Comparison of ENCODE assay signal across 27 cellular contexts in the genomic region with DNA sequence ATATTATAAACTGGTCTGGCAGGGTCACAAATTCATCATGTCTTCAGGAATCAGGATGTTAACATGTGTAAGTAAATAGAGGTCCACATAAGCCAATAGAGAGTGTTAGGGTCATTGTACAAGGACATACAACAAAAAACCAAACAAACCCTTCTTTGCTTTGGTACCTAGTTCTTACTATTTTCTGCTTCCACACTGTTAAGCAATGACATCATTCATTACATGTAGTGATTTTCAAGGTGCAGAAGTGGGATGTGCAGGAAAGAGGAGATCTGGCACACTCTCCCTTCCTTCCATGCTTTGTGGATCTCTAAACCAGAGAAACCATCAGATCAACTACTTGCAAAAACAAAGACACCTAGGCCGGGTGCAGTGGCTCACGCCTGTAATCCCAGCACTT.
A peak's percentile ranks its signal among the peaks of the same experiment; 100 is the strongest.
DNase-seq lines count a peak whose midpoint lies in the region; ATAC-seq and TF ChIP-seq lines count a peak whose summit lies in the region.
"Had no signal": no experiment of that assay in that cellular context is flagged by ENCODE, and none has a peak within 500 bp of the region (broad histone marks: within the 10 kb centered on the region; RNA-seq: fewer than 3 reads in every experiment).

No MANE protein-coding gene starts in this region.

- no peaks in the 10 kb centered on the region for H3K27me3 ChIP-seq in CD4-positive, alpha-beta T cell (ENCODE audit: control insufficient read depth, insufficient read depth, low read length)
- H3K27me3 ChIP-seq in IMR-90 (ENCODE audit: control insufficient read depth, insufficient read depth, low read length), result no peaks in the 10 kb centered on the region
- H3K27me3 ChIP-seq: BLaER1, Peyer's patch had no signal

- in situ Hi-C loops in IMR-90 (cut with MboI; ENCODE audit: low sequenced_read_pairs), result no loop called here

- no peak overlapping the region for H3K56ac ChIP-seq in IMR-90 (ENCODE audit: extremely low read depth, insufficient read depth, low read length)

- H2BK20ac ChIP-seq in IMR-90 (ENCODE audit: low read depth, low read length), result no peak overlapping the region

- H3K23ac ChIP-seq in IMR-90 (ENCODE audit: low read depth, low read length), result no peak overlapping the region

- intact Hi-C loops in CD4-positive, alpha-beta T cell (cut with DNase I, micrococcal nuclease), result no loop called here
- intact Hi-C loops in IMR-90 (cut with micrococcal nuclease), result no loop called here

- peaks cover 11% of the 10 kb centered on the region for H3K36me3 ChIP-seq in IMR-90 (ENCODE audit: control insufficient read depth, insufficient read depth, low read length)

- H3K9me3 Mint-ChIP-seq in activated naive CD4-positive, alpha-beta T cell treated with anti-CD3 and anti-CD28 coated beads, Interleukin-2, amount 50 U/mL, for 24 hours, result no peaks in the 10 kb centered on the region
- no peaks in the 10 kb centered on the region for H3K9me3 Mint-ChIP-seq in activated naive CD4-positive, alpha-beta T cell treated with anti-CD3 and anti-CD28 coated beads, Interleukin-2, amount 10 ng/mL, durations not matched to agents 7 days and 5 days
- no peaks in the 10 kb centered on the region for H3K9me3 Mint-ChIP-seq in CD4-positive, alpha-beta T cell
- H3K9me3 Mint-ChIP-seq: CD8-positive, alpha-beta memory T cell had no signal

- H3K18ac ChIP-seq in IMR-90 (ENCODE audit: low read depth, low read length), result no peak overlapping the region

- H4K91ac ChIP-seq in IMR-90 (ENCODE audit: insufficient read depth, low read depth, low read length), result no peak overlapping the region

- dilution Hi-C loops in IMR-90 (cut with HindIII; ENCODE audit: low sequenced_read_pairs, unreplicated experiment), result no loop called here

- 100% methylated on average over 1 of the region's 2 CpGs; no CpG with 5 or more reads in 1 of the 2 experiments for WGBS in IMR-90 (ENCODE audit: extremely low coverage in 2 of 2, insufficient read length in 1 of 2), 2 experiments

- no peak overlapping the region for H2AK5ac ChIP-seq in IMR-90 (ENCODE audit: low read depth, low read length)

- no peak overlapping the region for H2BK5ac ChIP-seq in IMR-90 (ENCODE audit: low read depth, low read length, poor library complexity, severe bottlenecking)

- no peak for TF ChIP-seq RAD21 in IMR-90 (IDR thresholded peaks at IDR 0.05; ENCODE audit: low read length)

- no peaks in the 10 kb centered on the region for H3K4me1 ChIP-seq in IMR-90 (ENCODE audit: control insufficient read depth, insufficient read depth, low read length)
- H3K4me1 ChIP-seq: BLaER1, Peyer's patch had no signal

- no peak overlapping the region for H2AK9ac ChIP-seq in IMR-90 (replicated peaks; ENCODE audit: low read depth, low read length, poor library complexity)

- no peak overlapping the region for H2BK120ac ChIP-seq in IMR-90 (ENCODE audit: low read depth, low read length)

- DNase-seq in activated naive CD4-positive, alpha-beta T cell treated with anti-CD3 and anti-CD28 coated beads, Interleukin-2, amount 10 ng/mL, durations not matched to agents 7 days and 5 days, result no peak
- no peak for DNase-seq in CD4-positive, alpha-beta T cell
- DNase-seq in IMR-90 (no peak), NCI-H128 (lab: John Stamatoyannopoulos, UW; ENCODE audit: unreplicated experiment) (no peak), RPMI8226 (no peak)
- DNase-seq: CD8-positive, alpha-beta memory T cell; DMS 273 treated with DMSO at 0.1 percent for 48 hours; DMS79; EL; GF-D8; GM23248; NCI-H1048; NCI-H1417 treated with DMSO at 0.1 percent for 48 hours; NCI-H1694 treated with DMSO at 0.1 percent for 48 hours; NCI-H2081; NCI-H2171; NCI-H226; NCI-H510A; NCI-H69; Peyer's patch; SK-N-SH; SW 1271 had no signal

- no peaks in the 10 kb centered on the region for H4K20me1 ChIP-seq in IMR-90 (ENCODE audit: insufficient read depth, low read length)
- H4K20me1 ChIP-seq: BLaER1 had no signal

- no peak overlapping the region for H2AFZ ChIP-seq in IMR-90 (replicated peaks; ENCODE audit: low read length, poor library complexity)
- H2AFZ ChIP-seq: GM23248 had no signal

- no peak overlapping the region for H3K27ac ChIP-seq in CD4-positive, alpha-beta T cell (ENCODE audit: low read depth, low read length)
- no peak overlapping the region for H3K27ac ChIP-seq in IMR-90 (ENCODE audit: insufficient read depth, low read length)
- H3K27ac ChIP-seq: BLaER1, GM23248, Peyer's patch had no signal

- no peak overlapping the region for H3K4me3 ChIP-seq in IMR-90 (ENCODE audit: insufficient read depth, low read depth, low read length)
- H3K4me3 ChIP-seq: BLaER1, GM23248, HAP-1, Peyer's patch had no signal

- H3K36me3 Mint-ChIP-seq in activated naive CD4-positive, alpha-beta T cell treated with anti-CD3 and anti-CD28 coated beads, Interleukin-2, amount 50 U/mL, for 24 hours, result peaks cover 34% of the 10 kb centered on the region
- peaks cover 56% of the 10 kb centered on the region for H3K36me3 Mint-ChIP-seq in activated naive CD4-positive, alpha-beta T cell treated with anti-CD3 and anti-CD28 coated beads, Interleukin-2, amount 10 ng/mL, durations not matched to agents 7 days and 5 days
- peaks cover 94% of the 10 kb centered on the region for H3K36me3 Mint-ChIP-seq in CD4-positive, alpha-beta T cell (ENCODE audit: low read depth)

- TSS peak; percentile 40 for BruUV-seq in IMR-90 (replicated peaks; lab: Mats Ljungman, UMichigan)

- H3K9me1 ChIP-seq in IMR-90 (ENCODE audit: insufficient read depth, low read length), result no peaks in the 10 kb centered on the region

- H3K27ac Mint-ChIP-seq in activated naive CD4-positive, alpha-beta T cell treated with anti-CD3 and anti-CD28 coated beads, Interleukin-2, amount 50 U/mL, for 24 hours, result peak overlapping the region; percentile 66
- no peak overlapping the region for H3K27ac Mint-ChIP-seq in activated naive CD4-positive, alpha-beta T cell treated with anti-CD3 and anti-CD28 coated beads, Interleukin-2, amount 10 ng/mL, durations not matched to agents 7 days and 5 days
- peak overlapping the region; percentile 49 for H3K27ac Mint-ChIP-seq in CD4-positive, alpha-beta T cell

- no peak overlapping the region for H3K4me3 Mint-ChIP-seq in activated naive CD4-positive, alpha-beta T cell treated with anti-CD3 and anti-CD28 coated beads, Interleukin-2, amount 50 U/mL, for 24 hours
- no peak overlapping the region for H3K4me3 Mint-ChIP-seq in activated naive CD4-positive, alpha-beta T cell treated with anti-CD3 and anti-CD28 coated beads, Interleukin-2, amount 10 ng/mL, durations not matched to agents 7 days and 5 days
- no peak overlapping the region for H3K4me3 Mint-ChIP-seq in CD4-positive, alpha-beta T cell
- H3K4me3 Mint-ChIP-seq: CD8-positive, alpha-beta memory T cell had no signal

- CTCF ChIA-PET in activated naive CD4-positive, alpha-beta T cell treated with anti-CD3 and anti-CD28 coated beads, Interleukin-2, amount 10 ng/mL, durations not matched to agents 7 days and 5 days (lab: Charles Lee), result no interaction called here
- CTCF ChIA-PET in CD4-positive, alpha-beta T cell (lab: Charles Lee), result no interaction called here
- CTCF ChIA-PET in IMR-90 (lab: Yijun Ruan, JAX), result no interaction called here

- POLR2A ChIA-PET in CD4-positive, alpha-beta T cell (lab: Charles Lee), result no interaction called here
- POLR2A ChIA-PET in IMR-90 (lab: Charles Lee; ENCODE audit: unreplicated experiment), result no interaction called here

- ATAC-seq in CD4-positive, alpha-beta T cell (ENCODE audit: poor library complexity), result no peak
- ATAC-seq in IMR-90 (ENCODE audit: low read depth), result peak; percentile 35
- ATAC-seq in esophagus mucosa, result peak; percentile 29
- no peak for ATAC-seq in HG03095 (IDR thresholded peaks at IDR 0.05; ENCODE audit: unreplicated experiment)

- H3K79me1 ChIP-seq in IMR-90 (ENCODE audit: low read depth in 1 of 2, low read length in 2 of 2), result no peaks in the 10 kb centered on the region; a peak in 1 of 4 replicates

- H3K4ac ChIP-seq in IMR-90 (ENCODE audit: low read depth, low read length), result no peak overlapping the region

- no peaks in the 10 kb centered on the region for H3K9me3 ChIP-seq in CD4-positive, alpha-beta T cell (ENCODE audit: control insufficient read depth, low read length)
- H3K9me3 ChIP-seq in IMR-90 (ENCODE audit: control insufficient read depth, insufficient read depth, low read length), result no peaks in the 10 kb centered on the region
- H3K9me3 ChIP-seq: BLaER1, HAP-1, Peyer's patch, SK-N-SH had no signal

- H3K4me1 Mint-ChIP-seq in activated naive CD4-positive, alpha-beta T cell treated with anti-CD3 and anti-CD28 coated beads, Interleukin-2, amount 50 U/mL, for 24 hours, result peaks cover 42% of the 10 kb centered on the region
- no peaks in the 10 kb centered on the region for H3K4me1 Mint-ChIP-seq in activated naive CD4-positive, alpha-beta T cell treated with anti-CD3 and anti-CD28 coated beads, Interleukin-2, amount 10 ng/mL, durations not matched to agents 7 days and 5 days
- H3K4me1 Mint-ChIP-seq in CD4-positive, alpha-beta T cell (ENCODE audit: low read depth), result peaks cover 48% of the 10 kb centered on the region

- H3K14ac ChIP-seq in IMR-90 (replicated peaks; ENCODE audit: low read depth, low read length), result no peak overlapping the region

- TF ChIP-seq CTCF in CD4-positive, alpha-beta T cell (IDR thresholded peaks at IDR 0.05), result no peak
- no peak for TF ChIP-seq CTCF in IMR-90 (conservative IDR thresholded peaks at IDR 0.05; ENCODE audit: low read depth, low read length)

- no peak overlapping the region for H3K9ac ChIP-seq in IMR-90 (ENCODE audit: low read depth, low read length)
- H3K9ac ChIP-seq: BLaER1, GM23248, SK-N-SH had no signal

- H2BK15ac ChIP-seq in IMR-90 (ENCODE audit: low read depth, low read length), result no peak overlapping the region

- no peak overlapping the region for H3K4me2 ChIP-seq in IMR-90 (ENCODE audit: low read depth, low read length)
- H3K4me2 ChIP-seq: BLaER1, SK-N-SH had no signal

- H4K8ac ChIP-seq in IMR-90 (ENCODE audit: low read depth in 2 of 2, low read length in 2 of 2), result no peak overlapping the region

- H3K27me3 Mint-ChIP-seq in activated naive CD4-positive, alpha-beta T cell treated with anti-CD3 and anti-CD28 coated beads, Interleukin-2, amount 50 U/mL, for 24 hours, result no peaks in the 10 kb centered on the region
- H3K27me3 Mint-ChIP-seq in activated naive CD4-positive, alpha-beta T cell treated with anti-CD3 and anti-CD28 coated beads, Interleukin-2, amount 10 ng/mL, durations not matched to agents 7 days and 5 days, result no peaks in the 10 kb centered on the region
- no peaks in the 10 kb centered on the region for H3K27me3 Mint-ChIP-seq in CD4-positive, alpha-beta T cell
- H3K27me3 Mint-ChIP-seq: CD8-positive, alpha-beta memory T cell had no signal

- no peak for TF ChIP-seq POLR2A in IMR-90 (IDR thresholded peaks at IDR 0.05; ENCODE audit: low read depth, low read length)

- H4K5ac ChIP-seq in IMR-90 (ENCODE audit: low read depth, low read length), result no peak overlapping the region

TF ChIP-seq in IMR-90, 13 proteins besides CTCF, POLR2A, EP300 and RAD21 (continues in another document):
- TF ChIP-seq, protein P1, sequence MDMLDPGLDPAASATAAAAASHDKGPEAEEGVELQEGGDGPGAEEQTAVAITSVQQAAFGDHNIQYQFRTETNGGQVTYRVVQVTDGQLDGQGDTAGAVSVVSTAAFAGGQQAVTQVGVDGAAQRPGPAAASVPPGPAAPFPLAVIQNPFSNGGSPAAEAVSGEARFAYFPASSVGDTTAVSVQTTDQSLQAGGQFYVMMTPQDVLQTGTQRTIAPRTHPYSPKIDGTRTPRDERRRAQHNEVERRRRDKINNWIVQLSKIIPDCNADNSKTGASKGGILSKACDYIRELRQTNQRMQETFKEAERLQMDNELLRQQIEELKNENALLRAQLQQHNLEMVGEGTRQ (IDR thresholded peaks at IDR 0.05; ENCODE audit: low read depth, low read length), result no peak

Comparison
In these comparisons a context has a peak if more than half of its experiments do, and no peak if none do; other contexts are left out.
1. ATAC-seq: peak in IMR-90 (single experiment) and esophagus mucosa (single experiment); none in CD4-positive, alpha-beta T cell (single experiment) and HG03095 (single experiment).